In genomic region chr4:112145326-112145819, GRCh38 we compare ENCODE assay signal across 1 cellular context.
TF ChIP-seq lines count a peak whose summit lies in the region.

TSS of gene FAM241A (plus strand) at chr4:112145454. CDS start at chr4:112145581, 127 bp downstream.

TF ChIP-seq in SK-N-SH, 30 proteins besides CTCF, POLR2A, EP300 and RAD21 (continued from another document):
- no peak for TF ChIP-seq IRF3 (IDR thresholded peaks at IDR 0.05; ENCODE audit: low read depth, low read length)
- no peak for TF ChIP-seq ELF1 (IDR thresholded peaks at IDR 0.05)
- TF ChIP-seq MAX (IDR thresholded peaks at IDR 0.05; ENCODE audit: low read depth): peak; percentile 4; the same call in 1 of the 2 replicates
- TF ChIP-seq CHD2 (IDR thresholded peaks at IDR 0.05; ENCODE audit: low read length, partially characterized antibody): peak; percentile 62
- no peak for TF ChIP-seq PBX3 (IDR thresholded peaks at IDR 0.05)
- no peak for TF ChIP-seq FOSL2 (IDR thresholded peaks at IDR 0.05; ENCODE audit: borderline replicate concordance, low read depth)
- TF ChIP-seq GATA2 (CRISPR knock-in tag; IDR thresholded peaks at IDR 0.05): no peak
- TF ChIP-seq YY1 (IDR thresholded peaks at IDR 0.05; ENCODE audit: low read depth): no peak
- TF ChIP-seq FOXM1 (IDR thresholded peaks at IDR 0.05; ENCODE audit: low read depth): no peak
- TF ChIP-seq TAF1 (IDR thresholded peaks at IDR 0.05; ENCODE audit: borderline replicate concordance, low read depth, low read length): peak; percentile 44; the same call in 1 of the 2 replicates
- TF ChIP-seq POLR2AphosphoS5 (IDR thresholded peaks at IDR 0.05; ENCODE audit: low read depth, low read length): no peak
- no peak for TF ChIP-seq FOXJ3 (CRISPR knock-in tag; IDR thresholded peaks at IDR 0.05)
